29 cellular contexts compared by ENCODE assay signal in the genomic region with DNA sequence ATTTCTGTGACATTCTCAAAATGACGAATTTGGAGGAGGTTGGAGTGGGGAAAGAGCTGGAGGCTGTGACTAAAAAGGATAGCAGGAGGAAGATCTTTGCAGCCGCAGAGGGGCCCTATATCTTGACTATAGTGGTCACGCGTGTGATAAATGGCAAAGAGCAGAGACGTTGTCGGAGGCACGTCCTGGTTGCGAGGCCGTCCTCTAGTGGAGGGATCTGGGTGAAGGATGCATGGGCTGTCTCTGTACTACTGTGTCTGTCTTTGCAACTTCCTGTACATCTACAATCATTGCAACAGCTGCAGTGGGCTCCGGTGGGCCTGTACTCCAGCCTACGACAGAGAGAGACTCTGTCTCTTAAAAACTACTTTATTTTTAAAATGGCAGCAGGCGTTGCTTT.
"Had no signal": no experiment of that assay in that cellular context is flagged by ENCODE, and none has a peak within 500 bp of the region (broad histone marks: within the 10 kb centered on the region; RNA-seq: fewer than 3 reads in every experiment).

No MANE protein-coding gene starts in this region.

- ATAC-seq: activated CD8-positive, alpha-beta T cell treated with anti-CD3 and anti-CD28 coated beads for 36 hours; activated T-cell treated with anti-CD3 and anti-CD28 coated beads, Interleukin-2, amount 50 U/mL, for 72 hours; activated T-helper 17 cell treated with anti-CD3 and anti-CD28 coated beads, Interleukin-2, amount 50 U/mL, for 72 hours; body of pancreas had no signal

- H3K4me3 ChIP-seq: body of pancreas, breast epithelium, MG63, SJCRH30, SK-N-MC had no signal

- H3K4me1 Mint-ChIP-seq: activated CD4-positive, alpha-beta T cell treated with anti-CD3 and anti-CD28 coated beads, Interleukin-2, amount 10 ng/mL, durations not matched to agents 24 days and 14 days; activated naive CD4-positive, alpha-beta T cell treated with anti-CD3 and anti-CD28 coated beads, Interleukin-2, amount 50 U/mL, for 24 hours; activated naive CD8-positive, alpha-beta T cell treated with anti-CD3 and anti-CD28 coated beads, Interleukin-2, amount 10 ng/mL, durations not matched to agents 7 days and 5 days; activated T-helper 17 cell treated with anti-CD3 and anti-CD28 coated beads, Interleukin-2, amount 50 U/mL, for 72 hours had no signal

- H3K9me3 ChIP-seq: body of pancreas, breast epithelium, MG63 had no signal

- H3K27me3 ChIP-seq: body of pancreas had no signal

- H3K36me3 ChIP-seq: breast epithelium, MG63, SJCRH30 had no signal

- DNase-seq: activated CD4-positive, alpha-beta T cell treated with anti-CD3 and anti-CD28 coated beads, Interleukin-2, amount 10 ng/mL, durations not matched to agents 24 days and 14 days; activated CD4-positive, alpha-beta T cell treated with anti-CD3 and anti-CD28 coated beads, Interleukin-2, amount 50 U/mL, for 4 hours; activated CD8-positive, alpha-beta T cell treated with anti-CD3 and anti-CD28 coated beads for 36 hours; activated effector memory CD4-positive, alpha-beta T cell treated with anti-CD3 and anti-CD28 coated beads, Interleukin-2, amount 50 U/mL, for 16 hours; activated naive CD4-positive, alpha-beta T cell; activated naive CD8-positive, alpha-beta T cell treated with anti-CD3 and anti-CD28 coated beads, Interleukin-2, amount 10 ng/mL, durations not matched to agents 7 days and 5 days; activated T-cell treated with anti-CD3 and anti-CD28 coated beads, Interleukin-2, amount 50 U/mL, for 1 hour; activated T-cell treated with anti-CD3 and anti-CD28 coated beads, Interleukin-2, amount 50 U/mL, for 72 hours; amygdala; body of pancreas; Karpas-422; KBM-7; NCI-H1048; NCI-H1105 treated with DMSO at 0.1 percent for 48 hours; NCI-H1436; NCI-H1694; NCI-H1930; NCI-H345; NCI-H524 treated with DMSO at 0.1 percent for 48 hours; SHP77; SJCRH30 had no signal

- H3K9me3 Mint-ChIP-seq: activated CD4-positive, alpha-beta T cell treated with anti-CD3 and anti-CD28 coated beads, Interleukin-2, amount 10 ng/mL, durations not matched to agents 24 days and 14 days; activated CD8-positive, alpha-beta T cell treated with anti-CD3 and anti-CD28 coated beads for 36 hours; activated naive CD4-positive, alpha-beta T cell treated with anti-CD3 and anti-CD28 coated beads, Interleukin-2, amount 50 U/mL, for 24 hours; activated naive CD8-positive, alpha-beta T cell treated with anti-CD3 and anti-CD28 coated beads, Interleukin-2, amount 10 ng/mL, durations not matched to agents 7 days and 5 days; activated T-cell treated with anti-CD3 and anti-CD28 coated beads, Interleukin-2, amount 50 U/mL, for 72 hours; activated T-helper 17 cell treated with anti-CD3 and anti-CD28 coated beads, Interleukin-2, amount 50 U/mL, for 72 hours; T-helper 1 cell treated with Interleukin-12 subunit alpha and Interleukin-12 subunit beta and Interleukin-4 antibody, amounts not matched to agents 30 μg/mL and 1 μg/mL, for 36 hours; T-helper 2 cell treated with Interferon-gamma antibody and Interleukin-4, amounts not matched to agents 5 μg/mL and 100 μg/mL, for 36 hours had no signal

- H3K4me3 Mint-ChIP-seq: activated CD4-positive, alpha-beta T cell treated with anti-CD3 and anti-CD28 coated beads, Interleukin-2, amount 10 ng/mL, durations not matched to agents 24 days and 14 days; activated CD8-positive, alpha-beta T cell treated with anti-CD3 and anti-CD28 coated beads for 36 hours; activated naive CD4-positive, alpha-beta T cell treated with anti-CD3 and anti-CD28 coated beads, Interleukin-2, amount 50 U/mL, for 24 hours; activated naive CD8-positive, alpha-beta T cell treated with anti-CD3 and anti-CD28 coated beads, Interleukin-2, amount 10 ng/mL, durations not matched to agents 7 days and 5 days; activated T-cell treated with anti-CD3 and anti-CD28 coated beads, Interleukin-2, amount 50 U/mL, for 72 hours; activated T-helper 17 cell treated with anti-CD3 and anti-CD28 coated beads, Interleukin-2, amount 50 U/mL, for 72 hours; T-helper 1 cell treated with Interleukin-12 subunit alpha and Interleukin-12 subunit beta and Interleukin-4 antibody, amounts not matched to agents 30 μg/mL and 1 μg/mL, for 36 hours; T-helper 2 cell treated with Interferon-gamma antibody and Interleukin-4, amounts not matched to agents 5 μg/mL and 100 μg/mL, for 36 hours had no signal

- H3K4me1 ChIP-seq: body of pancreas, breast epithelium, SJCRH30 had no signal

- H3K36me3 Mint-ChIP-seq: activated naive CD4-positive, alpha-beta T cell treated with anti-CD3 and anti-CD28 coated beads, Interleukin-2, amount 50 U/mL, for 24 hours; activated naive CD8-positive, alpha-beta T cell treated with anti-CD3 and anti-CD28 coated beads, Interleukin-2, amount 10 ng/mL, durations not matched to agents 7 days and 5 days had no signal

- H3K27ac ChIP-seq: body of pancreas, breast epithelium, RWPE1, SJCRH30, SK-N-MC had no signal

- H3K27ac Mint-ChIP-seq: activated CD4-positive, alpha-beta T cell treated with anti-CD3 and anti-CD28 coated beads, Interleukin-2, amount 10 ng/mL, durations not matched to agents 24 days and 14 days; activated CD8-positive, alpha-beta T cell treated with anti-CD3 and anti-CD28 coated beads for 36 hours; activated naive CD4-positive, alpha-beta T cell treated with anti-CD3 and anti-CD28 coated beads, Interleukin-2, amount 50 U/mL, for 24 hours; activated naive CD8-positive, alpha-beta T cell treated with anti-CD3 and anti-CD28 coated beads, Interleukin-2, amount 10 ng/mL, durations not matched to agents 7 days and 5 days; activated T-cell treated with anti-CD3 and anti-CD28 coated beads, Interleukin-2, amount 50 U/mL, for 72 hours; activated T-helper 17 cell treated with anti-CD3 and anti-CD28 coated beads, Interleukin-2, amount 50 U/mL, for 72 hours; T-helper 1 cell treated with Interleukin-12 subunit alpha and Interleukin-12 subunit beta and Interleukin-4 antibody, amounts not matched to agents 30 μg/mL and 1 μg/mL, for 36 hours; T-helper 2 cell treated with Interferon-gamma antibody and Interleukin-4, amounts not matched to agents 5 μg/mL and 100 μg/mL, for 36 hours had no signal
